ENCODE assay signal across 1 cellular context in genomic region chr4:17526695-17527477, GRCh38.
TF ChIP-seq lines count a peak whose summit lies in the region.

No MANE protein-coding gene starts in this region.

TF ChIP-seq in GM23338, 12 proteins besides CTCF, POLR2A, EP300 and RAD21 (continued from another document):
- TF ChIP-seq REST (IDR thresholded peaks at IDR 0.05; ENCODE audit: unreplicated experiment): no peak
- TF ChIP-seq ZNF462 (CRISPR knock-in tag; IDR thresholded peaks at IDR 0.05): no peak
- no peak for TF ChIP-seq EZH2 (IDR thresholded peaks at IDR 0.05; ENCODE audit: low read depth, unreplicated experiment)
